ENCODE assay signal across 8 cellular contexts in genomic region chr7:148967032-148967372, GRCh38.
DNase-seq lines count a peak whose midpoint lies in the region; ATAC-seq and TF ChIP-seq lines count a peak whose summit lies in the region.

No MANE protein-coding gene starts in this region.

- no peak overlapping the region for H3K27ac Mint-ChIP-seq in GM23338
- H3K27ac Mint-ChIP-seq in activated CD8-positive, alpha-beta T cell treated with anti-CD3 and anti-CD28 coated beads, Interleukin-2, amount 10 ng/mL, durations not matched to agents 7 days and 5 days, result no peak overlapping the region
- peak overlapping the region in 6 of 9 donors; percentile 60 to 88 (median 68) for H3K27ac Mint-ChIP-seq in naive thymus-derived CD4-positive, alpha-beta T cell

- no peaks in the 10 kb centered on the region for H3K79me2 ChIP-seq in GM23338 (replicated peaks; ENCODE audit: insufficient read depth)

- H3F3A ChIP-seq in GM23338 (replicated peaks; ENCODE audit: low read depth), result peaks cover 15% of the 10 kb centered on the region; the same call in 1 of the 2 replicates

- peak overlapping the region; percentile 34; the same call in 1 of the 3 replicates for H3K4me3 Mint-ChIP-seq in GM23338
- peak overlapping the region; percentile 68 for H3K4me3 Mint-ChIP-seq in activated CD8-positive, alpha-beta T cell treated with anti-CD3 and anti-CD28 coated beads, Interleukin-2, amount 10 ng/mL, durations not matched to agents 7 days and 5 days
- H3K4me3 Mint-ChIP-seq in naive thymus-derived CD4-positive, alpha-beta T cell, result peak overlapping the region; percentile 66 to 89 (median 82)

- peaks cover 8% of the 10 kb centered on the region for H3K4me1 Mint-ChIP-seq in GM23338
- H3K4me1 Mint-ChIP-seq in activated CD8-positive, alpha-beta T cell treated with anti-CD3 and anti-CD28 coated beads, Interleukin-2, amount 10 ng/mL, durations not matched to agents 7 days and 5 days (ENCODE audit: low read depth), result peaks cover 32% of the 10 kb centered on the region
- peaks cover 11 to 32% (median 25%) of the 10 kb centered on the region in 7 donors for H3K4me1 Mint-ChIP-seq in naive thymus-derived CD4-positive, alpha-beta T cell

- H2AFZ ChIP-seq in GM23338, result peak overlapping the region; percentile 90

- intact Hi-C loops in naive thymus-derived CD4-positive, alpha-beta T cell (cut with micrococcal nuclease), result loop anchor here (1.0 to 10.0 kb wide), 3 partner anchors 192 to 702 kb away; no protein-coding TSS in a partner anchor

- TF ChIP-seq CTCF in AG10803 (conservative IDR thresholded peaks at IDR 0.05; ENCODE audit: low read length) (no peak), GM23338 (conservative IDR thresholded peaks at IDR 0.05; ENCODE audit: low read depth in 2 of 2) (no peak)

- POLR2A ChIA-PET in activated CD8-positive, alpha-beta T cell treated with anti-CD3 and anti-CD28 coated beads, Interleukin-2, amount 10 ng/mL, durations not matched to agents 7 days and 5 days (lab: Charles Lee), result no interaction called here
- POLR2A ChIA-PET in naive thymus-derived CD4-positive, alpha-beta T cell (lab: Charles Lee), result interaction anchor here (0.6 kb wide), 1 partner anchor 268 kb away, joined by 3 read pairs; the partner anchor contains the start of gene CUL1

- H3K9me3 Mint-ChIP-seq in GM23338, result no peaks in the 10 kb centered on the region
- H3K9me3 Mint-ChIP-seq in activated CD8-positive, alpha-beta T cell treated with anti-CD3 and anti-CD28 coated beads, Interleukin-2, amount 10 ng/mL, durations not matched to agents 7 days and 5 days (ENCODE audit: insufficient read depth), result no peaks in the 10 kb centered on the region
- H3K9me3 Mint-ChIP-seq in naive thymus-derived CD4-positive, alpha-beta T cell, result peaks cover 0 to 9% (median 0%) of the 10 kb centered on the region in 11 donors

- peak; percentile 14; the same call in 2 of the 3 replicates for ATAC-seq in GM23338
- ATAC-seq in activated CD8-positive, alpha-beta T cell treated with anti-CD3 and anti-CD28 coated beads, Interleukin-2, amount 10 ng/mL, durations not matched to agents 7 days and 5 days, result peak; percentile 31
- ATAC-seq in naive thymus-derived CD4-positive, alpha-beta T cell, result peak; percentile 4

- H3K27me3 ChIP-seq in GM23338 (ENCODE audit: insufficient read depth), result no peaks in the 10 kb centered on the region
- no peaks in the 10 kb centered on the region for H3K27me3 ChIP-seq in naive thymus-derived CD4-positive, alpha-beta T cell (ENCODE audit: control insufficient read depth in 2 of 2, insufficient read depth in 2 of 2, low read length in 2 of 2)

- no peak for DNase-seq in AG10803 (ENCODE audit: low read depth)
- no peak for DNase-seq in GM23338 (ENCODE audit: low spot score)
- DNase-seq in activated CD8-positive, alpha-beta T cell treated with anti-CD3 and anti-CD28 coated beads, Interleukin-2, amount 10 ng/mL, durations not matched to agents 7 days and 5 days, result no peak
- no peak for DNase-seq in naive thymus-derived CD4-positive, alpha-beta T cell
- DNase-seq in DMS153 (lab: John Stamatoyannopoulos, UW), result no peak
- no peak for DNase-seq in kidney tubule cell (ENCODE audit: low spot score)
- no peak for DNase-seq in stimulated activated CD4-positive, alpha-beta T cell treated with anti-CD3 and anti-CD28 coated beads, Interleukin-4, amount 100 ng/mL, for 4 hours
- DNase-seq in SKM-1 treated with dmso at 0.1 percent for 144 hours (lab: John Stamatoyannopoulos, UW; ENCODE audit: unreplicated experiment), result no peak

- H3K4me1 ChIP-seq in GM23338 (ENCODE audit: insufficient read depth), result peaks cover 9% of the 10 kb centered on the region; the same call in 1 of the 2 replicates
- H3K4me1 ChIP-seq in naive thymus-derived CD4-positive, alpha-beta T cell (ENCODE audit: control insufficient read depth in 2 of 2, insufficient read depth in 2 of 2, low read length in 2 of 2), result peaks cover 0 to 7% of the 10 kb centered on the region in 2 donors

- no peaks in the 10 kb centered on the region for H3K9me2 ChIP-seq in GM23338 (ENCODE audit: insufficient read depth)

- H3K9me3 ChIP-seq in naive thymus-derived CD4-positive, alpha-beta T cell (ENCODE audit: control insufficient read depth in 2 of 3, low read length in 3 of 3), result no peaks in the 10 kb centered on the region

- H3K4me2 ChIP-seq in GM23338, result peak overlapping the region; percentile 69

- CTCF ChIA-PET in activated CD8-positive, alpha-beta T cell treated with anti-CD3 and anti-CD28 coated beads, Interleukin-2, amount 10 ng/mL, durations not matched to agents 7 days and 5 days (lab: Charles Lee), result interaction anchor here (0.7 to 2.1 kb wide), 18 partner anchors 9 to 702 kb away, joined by 3 to 12 read pairs (median 5); no protein-coding TSS in a partner anchor
- CTCF ChIA-PET in naive thymus-derived CD4-positive, alpha-beta T cell (lab: Charles Lee), result interaction anchor here (0.6 to 2.9 kb wide), 9 partner anchors 39 to 402 kb away, joined by 3 to 21 read pairs (median 3); no protein-coding TSS in a partner anchor

- no peaks in the 10 kb centered on the region for H3K36me3 ChIP-seq in GM23338 (ENCODE audit: insufficient read depth)
- H3K36me3 ChIP-seq in naive thymus-derived CD4-positive, alpha-beta T cell (ENCODE audit: control insufficient read depth in 2 of 3, insufficient read depth in 3 of 3, low read length in 3 of 3), result no peaks in the 10 kb centered on the region

- no peaks in the 10 kb centered on the region for H4K20me1 ChIP-seq in GM23338 (replicated peaks; ENCODE audit: insufficient read depth)

- no peak overlapping the region for H3K27ac ChIP-seq in GM23338 (ENCODE audit: low read depth)
- no peak overlapping the region for H3K27ac ChIP-seq in naive thymus-derived CD4-positive, alpha-beta T cell (ENCODE audit: low read depth, low read length)

- no peaks in the 10 kb centered on the region; the same call in 2 of the 3 replicates for H3K36me3 Mint-ChIP-seq in GM23338 (ENCODE audit: low read depth)
- no peaks in the 10 kb centered on the region for H3K36me3 Mint-ChIP-seq in activated CD8-positive, alpha-beta T cell treated with anti-CD3 and anti-CD28 coated beads, Interleukin-2, amount 10 ng/mL, durations not matched to agents 7 days and 5 days (ENCODE audit: low read depth)
- peaks cover 0 to 5% (median 0%) of the 10 kb centered on the region in 5 donors for H3K36me3 Mint-ChIP-seq in naive thymus-derived CD4-positive, alpha-beta T cell

- H3K27me3 Mint-ChIP-seq in GM23338 (ENCODE audit: insufficient read depth, low read depth, poor library complexity), result peaks cover 11% of the 10 kb centered on the region
- H3K27me3 Mint-ChIP-seq in activated CD8-positive, alpha-beta T cell treated with anti-CD3 and anti-CD28 coated beads, Interleukin-2, amount 10 ng/mL, durations not matched to agents 7 days and 5 days (ENCODE audit: low read depth), result peaks cover 7% of the 10 kb centered on the region
- H3K27me3 Mint-ChIP-seq in naive thymus-derived CD4-positive, alpha-beta T cell, result peaks cover 0 to 3% (median 0%) of the 10 kb centered on the region in 5 donors

- H3K4me3 ChIP-seq in AG10803 (ENCODE audit: low read length), result peak overlapping the region; percentile 46
- H3K4me3 ChIP-seq in GM23338, result no peak overlapping the region
- H3K4me3 ChIP-seq in naive thymus-derived CD4-positive, alpha-beta T cell (ENCODE audit: low read length), result peak overlapping the region; percentile 46

TF ChIP-seq in GM23338, 12 proteins besides CTCF, POLR2A, EP300 and RAD21 (continues in another document):
- TF ChIP-seq ZNF331 (CRISPR knock-in tag; IDR thresholded peaks at IDR 0.05; ENCODE audit: low read depth), result no peak

Comparison
In these comparisons a context has a peak if more than half of its experiments do, and no peak if none do; other contexts are left out.
1. H3K27ac Mint-ChIP-seq: peak in naive thymus-derived CD4-positive, alpha-beta T cell (6 of 9); none in GM23338 (single experiment) and activated CD8-positive, alpha-beta T cell treated with anti-CD3 and anti-CD28 coated beads, Interleukin-2, amount 10 ng/mL, durations not matched to agents 7 days and 5 days (single experiment).
2. Peak in every context shown above with its lines, with median percentiles within 50 percentile points of each other: ATAC-seq and H3K4me3 Mint-ChIP-seq.